ENCODE assay signal across 16 cellular contexts in genomic region chr14:68660495-68660894, GRCh38.
A peak's percentile ranks its signal among the peaks of the same experiment; 100 is the strongest.
DNase-seq lines count a peak whose midpoint lies in the region; ATAC-seq and TF ChIP-seq lines count a peak whose summit lies in the region.
"Had no signal": no experiment of that assay in that cellular context is flagged by ENCODE, and none has a peak within 500 bp of the region (broad histone marks: within the 10 kb centered on the region; RNA-seq: fewer than 3 reads in every experiment).

No MANE protein-coding gene starts in this region.

- H2BK15ac ChIP-seq in IMR-90 (ENCODE audit: low read depth, low read length): peak overlapping the region; percentile 53; the same call in 1 of the 3 replicates

- H2AK9ac ChIP-seq in IMR-90 (replicated peaks; ENCODE audit: low read depth, low read length, poor library complexity): no peak overlapping the region

- no peak overlapping the region for H3K18ac ChIP-seq in IMR-90 (ENCODE audit: low read depth, low read length)

- H3K9me1 ChIP-seq in IMR-90 (ENCODE audit: insufficient read depth, low read length): peaks cover 29% of the 10 kb centered on the region

- ATAC-seq in IMR-90 (ENCODE audit: low read depth) (no peak), left lung (no peak)
- ATAC-seq in stimulated activated naive B cell treated with anti-CD40 and anti-IgM and Interleukin-4, amounts not matched to agents 10 μg/mL and 1 μg/mL and 100 μg/mL, for 72 hours (replicated peaks): no peak
- ATAC-seq: Right ventricle myocardium inferior had no signal

- TF ChIP-seq CTCF in IMR-90 (conservative IDR thresholded peaks at IDR 0.05; ENCODE audit: low read depth, low read length) (no peak), mesothelial cell of epicardium (IDR thresholded peaks at IDR 0.05; ENCODE audit: unreplicated experiment) (no peak), left lung (IDR thresholded peaks at IDR 0.05) (no peak), A673 (conservative IDR thresholded peaks at IDR 0.05; ENCODE audit: low read depth, low read length) (no peak)

- H2BK120ac ChIP-seq in IMR-90 (ENCODE audit: low read depth, low read length): peak overlapping the region; percentile 65

- H3K36me3 Mint-ChIP-seq in mesothelial cell of epicardium: no peaks in the 10 kb centered on the region
- peaks cover 10 to 17% of the 10 kb centered on the region in 2 donors for H3K36me3 Mint-ChIP-seq in stimulated activated naive B cell treated with anti-CD40 and anti-IgM and Interleukin-4, amounts not matched to agents 10 μg/mL and 1 μg/mL and 100 μg/mL, for 72 hours

- WGBS in IMR-90 (ENCODE audit: extremely low coverage in 2 of 2, insufficient read length in 1 of 2), 2 experiments: 100% methylated on average over 2 of the region's 6 CpGs; no CpG with 5 or more reads in 1 of the 2 experiments

- H3K23ac ChIP-seq in IMR-90 (ENCODE audit: low read depth, low read length): no peak overlapping the region

- H3K79me1 ChIP-seq in IMR-90 (ENCODE audit: low read depth in 1 of 2, low read length in 2 of 2): no peaks in the 10 kb centered on the region

- intact Hi-C loops in IMR-90 (cut with micrococcal nuclease): loop anchor here (5.0 to 10.0 kb wide), 3 partner anchors 206 to 716 kb away; no protein-coding TSS in a partner anchor
- intact Hi-C loops in left lung (cut with DNase I): no loop called here
- intact Hi-C loops in A673 (cut with micrococcal nuclease; ENCODE audit: unreplicated experiment): no loop called here

- CTCF ChIA-PET in IMR-90 (lab: Yijun Ruan, JAX): interaction anchor here (1.3 kb wide), 1 partner anchor 22 kb away, joined by 3 read pairs; no protein-coding TSS in a partner anchor
- CTCF ChIA-PET in A673 (lab: Charles Lee): no interaction called here

- H3K4ac ChIP-seq in IMR-90 (ENCODE audit: low read depth, low read length): peak overlapping the region; percentile 40

- dilution Hi-C loops in IMR-90 (cut with HindIII; ENCODE audit: low sequenced_read_pairs, unreplicated experiment): no loop called here

- H3K4me3 Mint-ChIP-seq in mesothelial cell of epicardium: no peak overlapping the region
- H3K4me3 Mint-ChIP-seq in stimulated activated naive B cell treated with anti-CD40 and anti-IgM and Interleukin-4, amounts not matched to agents 10 μg/mL and 1 μg/mL and 100 μg/mL, for 72 hours: no peak overlapping the region

- in situ Hi-C loops in IMR-90 (cut with MboI; ENCODE audit: low sequenced_read_pairs): loop anchor here (10.0 kb wide), 1 partner anchor 124 kb away; no protein-coding TSS in a partner anchor

- peaks cover 0 to 26% (median 6%) of the 10 kb centered on the region in 11 experiments; a peak in 9 of 22 replicates for H3K9me3 ChIP-seq in BLaER1 treated with 17β-estradiol and CSF1 and Interleukin-3, amounts not matched to agents 10 nM and 100 nM (replicated peaks in 1 of 11)
- H3K9me3 ChIP-seq in IMR-90 (ENCODE audit: control insufficient read depth, insufficient read depth, low read length) (no peaks in the 10 kb centered on the region), left lung (no peaks in the 10 kb centered on the region), A673 (ENCODE audit: low read depth, low read length, poor library complexity, severe bottlenecking) (no peaks in the 10 kb centered on the region)

- H3K4me2 ChIP-seq in BLaER1 treated with 17β-estradiol and CSF1 and Interleukin-3, amounts not matched to agents 10 nM and 100 nM: peak overlapping the region; percentile 2 to 81 (median 38); a peak in 16 of 22 replicates
- no peak overlapping the region for H3K4me2 ChIP-seq in IMR-90 (ENCODE audit: low read depth, low read length)

- H3K27me3 ChIP-seq in BLaER1 treated with 17β-estradiol and CSF1 and Interleukin-3, amounts not matched to agents 10 nM and 100 nM: no peaks in the 10 kb centered on the region
- H3K27me3 ChIP-seq in IMR-90 (ENCODE audit: control insufficient read depth, insufficient read depth, low read length): no peaks in the 10 kb centered on the region
- no peaks in the 10 kb centered on the region for H3K27me3 ChIP-seq in left lung
- H3K27me3 ChIP-seq in A673 (replicated peaks; ENCODE audit: insufficient read depth, low read depth, low read length, poor library complexity): no peaks in the 10 kb centered on the region

- no peak overlapping the region for H2BK5ac ChIP-seq in IMR-90 (ENCODE audit: low read depth, low read length, poor library complexity, severe bottlenecking)

- no peak for TF ChIP-seq RAD21 in IMR-90 (IDR thresholded peaks at IDR 0.05; ENCODE audit: low read length)

- H4K8ac ChIP-seq in IMR-90 (ENCODE audit: low read depth in 2 of 2, low read length in 2 of 2): no peak overlapping the region

- H2AFZ ChIP-seq in IMR-90 (replicated peaks; ENCODE audit: low read length, poor library complexity): no peak overlapping the region

- H3K9me3 Mint-ChIP-seq in mesothelial cell of epicardium: no peaks in the 10 kb centered on the region
- peaks cover 0 to 3% of the 10 kb centered on the region in 2 donors for H3K9me3 Mint-ChIP-seq in stimulated activated naive B cell treated with anti-CD40 and anti-IgM and Interleukin-4, amounts not matched to agents 10 μg/mL and 1 μg/mL and 100 μg/mL, for 72 hours

- H3K36me3 ChIP-seq in BLaER1 treated with 17β-estradiol and CSF1 and Interleukin-3, amounts not matched to agents 10 nM and 100 nM: no peaks in the 10 kb centered on the region
- H3K36me3 ChIP-seq in IMR-90 (ENCODE audit: control insufficient read depth, insufficient read depth, low read length) (no peaks in the 10 kb centered on the region), left lung (no peaks in the 10 kb centered on the region), A673 (ENCODE audit: insufficient read depth, low read length, poor library complexity, severe bottlenecking) (no peaks in the 10 kb centered on the region)

- no peak overlapping the region for H4K5ac ChIP-seq in IMR-90 (ENCODE audit: low read depth, low read length)

- H3K27ac ChIP-seq in BLaER1 treated with 17β-estradiol and CSF1 and Interleukin-3, amounts not matched to agents 10 nM and 100 nM: no peak overlapping the region; a peak in 1 of 22 replicates
- H3K27ac ChIP-seq in IMR-90 (ENCODE audit: insufficient read depth, low read length) (no peak overlapping the region), left lung (no peak overlapping the region), A673 (ENCODE audit: low read depth, low read length, poor library complexity, severe bottlenecking) (no peak overlapping the region)

- peaks cover 79% of the 10 kb centered on the region for H3K4me1 Mint-ChIP-seq in mesothelial cell of epicardium
- peaks cover 49 to 69% of the 10 kb centered on the region in 2 donors for H3K4me1 Mint-ChIP-seq in stimulated activated naive B cell treated with anti-CD40 and anti-IgM and Interleukin-4, amounts not matched to agents 10 μg/mL and 1 μg/mL and 100 μg/mL, for 72 hours

- H3K14ac ChIP-seq in IMR-90 (replicated peaks; ENCODE audit: low read depth, low read length): 0 out of 2 replicates have a peak overlapping the region, but pooled peaks have one; percentile 13

- no peak for DNase-seq in IMR-90
- DNase-seq in mesothelial cell of epicardium (ENCODE audit: low spot score in 2 of 2, unreplicated experiment in 2 of 2): peak in 1 of 2 experiments; percentile 22
- no peak for DNase-seq in stimulated activated naive B cell treated with anti-CD40 and anti-IgM and Interleukin-4, amounts not matched to agents 10 μg/mL and 1 μg/mL and 100 μg/mL, for 72 hours
- DNase-seq in Ammon's horn (ENCODE audit: low spot score): no peak
- DNase-seq in left lung: no peak
- no peak for DNase-seq in A673 (ENCODE audit: low spot score)
- no peak for DNase-seq in glomerular visceral epithelial cell (ENCODE audit: extremely low spot score)
- DNase-seq: DMS 273 treated with DMSO at 0.1 percent for 48 hours, EL, H7, NCI-H1417, NCI-H1930, NCI-H2171, NCI-H774 had no signal

- peaks cover 62 to 92% (median 82%) of the 10 kb centered on the region in 10 experiments for H3K4me1 ChIP-seq in BLaER1 treated with 17β-estradiol and CSF1 and Interleukin-3, amounts not matched to agents 10 nM and 100 nM
- H3K4me1 ChIP-seq in IMR-90 (ENCODE audit: control insufficient read depth, insufficient read depth, low read length) (peaks cover 27% of the 10 kb centered on the region), left lung (peaks cover 10 to 15% of the 10 kb centered on the region in 2 donors), A673 (ENCODE audit: insufficient read depth, low read length, poor library complexity, severe bottlenecking) (peaks cover 6% of the 10 kb centered on the region)

- no peaks in the 10 kb centered on the region for H4K20me1 ChIP-seq in BLaER1 treated with 17β-estradiol and CSF1 and Interleukin-3, amounts not matched to agents 10 nM and 100 nM
- H4K20me1 ChIP-seq in IMR-90 (ENCODE audit: insufficient read depth, low read length): no peaks in the 10 kb centered on the region

- H3K4me3 ChIP-seq in BLaER1 treated with 17β-estradiol and CSF1 and Interleukin-3, amounts not matched to agents 10 nM and 100 nM: no peak overlapping the region
- H3K4me3 ChIP-seq in IMR-90 (ENCODE audit: insufficient read depth, low read depth, low read length) (no peak overlapping the region), left lung (no peak overlapping the region), A673 (ENCODE audit: low read depth, low read length, poor library complexity, severe bottlenecking) (no peak overlapping the region)

- H2BK20ac ChIP-seq in IMR-90 (ENCODE audit: low read depth, low read length): peak overlapping the region; percentile 21; the same call in 1 of the 2 replicates

- TF ChIP-seq POLR2A in IMR-90 (IDR thresholded peaks at IDR 0.05; ENCODE audit: low read depth, low read length): no peak

- H2AK5ac ChIP-seq in IMR-90 (ENCODE audit: low read depth, low read length): peak overlapping the region; percentile 59

- H3K9ac ChIP-seq in BLaER1 treated with 17β-estradiol and CSF1 and Interleukin-3, amounts not matched to agents 10 nM and 100 nM: no peak overlapping the region
- no peak overlapping the region for H3K9ac ChIP-seq in IMR-90 (ENCODE audit: low read depth, low read length)

- H3K56ac ChIP-seq in IMR-90 (ENCODE audit: extremely low read depth, insufficient read depth, low read length): no peak overlapping the region

- peak overlapping the region; percentile 44 for H4K91ac ChIP-seq in IMR-90 (ENCODE audit: insufficient read depth, low read depth, low read length)

- no TSS peak for BruUV-seq in IMR-90 (replicated peaks; lab: Mats Ljungman, UMichigan)
- BruUV-seq in A673 (replicated peaks; lab: Mats Ljungman, UMichigan): no TSS peak

- peak overlapping the region; percentile 97 for H3K27ac Mint-ChIP-seq in mesothelial cell of epicardium
- H3K27ac Mint-ChIP-seq in stimulated activated naive B cell treated with anti-CD40 and anti-IgM and Interleukin-4, amounts not matched to agents 10 μg/mL and 1 μg/mL and 100 μg/mL, for 72 hours: peak overlapping the region; percentile 81

- POLR2A ChIA-PET in IMR-90 (lab: Charles Lee; ENCODE audit: unreplicated experiment): no interaction called here
- POLR2A ChIA-PET in A673 (lab: Charles Lee; ENCODE audit: low non-redundant PET): no interaction called here

- no peaks in the 10 kb centered on the region for H3K27me3 Mint-ChIP-seq in mesothelial cell of epicardium (ENCODE audit: low read depth)
- no peaks in the 10 kb centered on the region for H3K27me3 Mint-ChIP-seq in stimulated activated naive B cell treated with anti-CD40 and anti-IgM and Interleukin-4, amounts not matched to agents 10 μg/mL and 1 μg/mL and 100 μg/mL, for 72 hours

TF ChIP-seq in IMR-90, 13 proteins besides CTCF, POLR2A, EP300 and RAD21 (continues in another document):
- TF ChIP-seq MXI1 (IDR thresholded peaks at IDR 0.05; ENCODE audit: borderline replicate concordance, low read depth, low read length) (no peak), MAFK (IDR thresholded peaks at IDR 0.05; ENCODE audit: low read depth, low read length) (no peak)
